In the genomic region with DNA sequence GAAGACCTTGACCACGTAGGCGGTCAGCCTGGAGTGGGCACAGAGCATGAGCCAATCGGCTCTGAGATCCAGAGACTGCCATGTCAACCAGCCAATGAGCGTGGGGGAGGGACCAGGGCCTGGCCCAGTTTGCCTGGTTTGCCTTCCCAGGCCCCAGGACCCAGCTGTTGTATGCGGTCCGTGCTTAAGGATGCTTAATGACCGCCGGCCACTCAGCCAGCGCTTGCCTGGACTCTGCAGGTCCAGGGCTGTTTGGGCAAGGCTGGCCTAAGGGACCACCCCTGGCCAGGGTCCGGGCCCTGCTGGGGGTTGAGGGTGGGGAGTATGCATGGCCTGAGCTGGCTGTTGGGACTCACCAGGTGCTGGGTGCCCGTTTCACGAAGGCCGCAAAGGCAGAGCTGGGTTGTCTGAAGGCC, we compare ENCODE assay signal across 2 cellular contexts.
TF ChIP-seq lines count a peak whose summit lies in the region.

No MANE protein-coding gene starts in this region.

TF ChIP-seq in HEK293, 187 proteins besides CTCF, POLR2A, EP300 and RAD21:
- TF ChIP-seq ZNF473 (tag by site-specific recombination; IDR thresholded peaks at IDR 0.05) (no peak), SP2 (tag by site-specific recombination; IDR thresholded peaks at IDR 0.05) (0 out of 2 replicates have a peak, but pooled peaks have one; percentile 12), IKZF3 (tag by site-specific recombination; IDR thresholded peaks at IDR 0.05) (no peak)

TF ChIP-seq in GM12878, 131 proteins besides CTCF, POLR2A, EP300 and RAD21:
- TF ChIP-seq POLR2AphosphoS5 (IDR thresholded peaks at IDR 0.05; ENCODE audit: low read length), result no peak
- no peak for TF ChIP-seq KLF5 (IDR thresholded peaks at IDR 0.05; ENCODE audit: partially characterized antibody)
- no peak for TF ChIP-seq PML (IDR thresholded peaks at IDR 0.05; ENCODE audit: low read length)
- TF ChIP-seq BHLHE40 (IDR thresholded peaks at IDR 0.05; ENCODE audit: borderline replicate concordance in 1 of 2, low read depth in 2 of 2, low read length in 1 of 2), result no peak
- no peak for TF ChIP-seq ZNF217 (IDR thresholded peaks at IDR 0.05)
- no peak for TF ChIP-seq SREBF2 (IDR thresholded peaks at IDR 0.05; ENCODE audit: low read length)
- no peak for TF ChIP-seq ZBTB4 (CRISPR knock-in tag; IDR thresholded peaks at IDR 0.05)
- TF ChIP-seq CUX1 (IDR thresholded peaks at IDR 0.05; ENCODE audit: insufficient replicate concordance, low read depth, low read length), result no peak
- TF ChIP-seq, protein P1, sequence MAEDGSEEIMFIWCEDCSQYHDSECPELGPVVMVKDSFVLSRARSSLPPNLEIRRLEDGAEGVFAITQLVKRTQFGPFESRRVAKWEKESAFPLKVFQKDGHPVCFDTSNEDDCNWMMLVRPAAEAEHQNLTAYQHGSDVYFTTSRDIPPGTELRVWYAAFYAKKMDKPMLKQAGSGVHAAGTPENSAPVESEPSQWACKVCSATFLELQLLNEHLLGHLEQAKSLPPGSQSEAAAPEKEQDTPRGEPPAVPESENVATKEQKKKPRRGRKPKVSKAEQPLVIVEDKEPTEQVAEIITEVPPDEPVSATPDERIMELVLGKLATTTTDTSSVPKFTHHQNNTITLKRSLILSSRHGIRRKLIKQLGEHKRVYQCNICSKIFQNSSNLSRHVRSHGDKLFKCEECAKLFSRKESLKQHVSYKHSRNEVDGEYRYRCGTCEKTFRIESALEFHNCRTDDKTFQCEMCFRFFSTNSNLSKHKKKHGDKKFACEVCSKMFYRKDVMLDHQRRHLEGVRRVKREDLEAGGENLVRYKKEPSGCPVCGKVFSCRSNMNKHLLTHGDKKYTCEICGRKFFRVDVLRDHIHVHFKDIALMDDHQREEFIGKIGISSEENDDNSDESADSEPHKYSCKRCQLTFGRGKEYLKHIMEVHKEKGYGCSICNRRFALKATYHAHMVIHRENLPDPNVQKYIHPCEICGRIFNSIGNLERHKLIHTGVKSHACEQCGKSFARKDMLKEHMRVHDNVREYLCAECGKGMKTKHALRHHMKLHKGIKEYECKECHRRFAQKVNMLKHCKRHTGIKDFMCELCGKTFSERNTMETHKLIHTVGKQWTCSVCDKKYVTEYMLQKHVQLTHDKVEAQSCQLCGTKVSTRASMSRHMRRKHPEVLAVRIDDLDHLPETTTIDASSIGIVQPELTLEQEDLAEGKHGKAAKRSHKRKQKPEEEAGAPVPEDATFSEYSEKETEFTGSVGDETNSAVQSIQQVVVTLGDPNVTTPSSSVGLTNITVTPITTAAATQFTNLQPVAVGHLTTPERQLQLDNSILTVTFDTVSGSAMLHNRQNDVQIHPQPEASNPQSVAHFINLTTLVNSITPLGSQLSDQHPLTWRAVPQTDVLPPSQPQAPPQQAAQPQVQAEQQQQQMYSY (CRISPR knock-in tag; IDR thresholded peaks at IDR 0.05), result no peak
- no peak for TF ChIP-seq RELA (IDR thresholded peaks at IDR 0.05; ENCODE audit: borderline replicate concordance, partially characterized antibody)
- TF ChIP-seq, protein P2, sequence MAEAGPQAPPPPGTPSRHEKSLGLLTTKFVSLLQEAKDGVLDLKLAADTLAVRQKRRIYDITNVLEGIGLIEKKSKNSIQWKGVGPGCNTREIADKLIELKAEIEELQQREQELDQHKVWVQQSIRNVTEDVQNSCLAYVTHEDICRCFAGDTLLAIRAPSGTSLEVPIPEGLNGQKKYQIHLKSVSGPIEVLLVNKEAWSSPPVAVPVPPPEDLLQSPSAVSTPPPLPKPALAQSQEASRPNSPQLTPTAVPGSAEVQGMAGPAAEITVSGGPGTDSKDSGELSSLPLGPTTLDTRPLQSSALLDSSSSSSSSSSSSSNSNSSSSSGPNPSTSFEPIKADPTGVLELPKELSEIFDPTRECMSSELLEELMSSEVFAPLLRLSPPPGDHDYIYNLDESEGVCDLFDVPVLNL (IDR thresholded peaks at IDR 0.05; ENCODE audit: low read depth, low read length), result no peak
- TF ChIP-seq, protein P3, sequence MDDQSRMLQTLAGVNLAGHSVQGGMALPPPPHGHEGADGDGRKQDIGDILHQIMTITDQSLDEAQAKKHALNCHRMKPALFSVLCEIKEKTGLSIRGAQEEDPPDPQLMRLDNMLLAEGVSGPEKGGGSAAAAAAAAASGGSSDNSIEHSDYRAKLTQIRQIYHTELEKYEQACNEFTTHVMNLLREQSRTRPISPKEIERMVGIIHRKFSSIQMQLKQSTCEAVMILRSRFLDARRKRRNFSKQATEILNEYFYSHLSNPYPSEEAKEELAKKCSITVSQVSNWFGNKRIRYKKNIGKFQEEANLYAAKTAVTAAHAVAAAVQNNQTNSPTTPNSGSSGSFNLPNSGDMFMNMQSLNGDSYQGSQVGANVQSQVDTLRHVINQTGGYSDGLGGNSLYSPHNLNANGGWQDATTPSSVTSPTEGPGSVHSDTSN (IDR thresholded peaks at IDR 0.05; ENCODE audit: insufficient replicate concordance, low read depth, low read length), result peak; percentile 81
- TF ChIP-seq RUNX3 (IDR thresholded peaks at IDR 0.05; ENCODE audit: low read length), result no peak
- no peak for TF ChIP-seq CHD4 (IDR thresholded peaks at IDR 0.05)
- peak; percentile 84 for TF ChIP-seq PKNOX1 (IDR thresholded peaks at IDR 0.05)
